10 cellular contexts compared by ENCODE assay signal in the genomic region with DNA sequence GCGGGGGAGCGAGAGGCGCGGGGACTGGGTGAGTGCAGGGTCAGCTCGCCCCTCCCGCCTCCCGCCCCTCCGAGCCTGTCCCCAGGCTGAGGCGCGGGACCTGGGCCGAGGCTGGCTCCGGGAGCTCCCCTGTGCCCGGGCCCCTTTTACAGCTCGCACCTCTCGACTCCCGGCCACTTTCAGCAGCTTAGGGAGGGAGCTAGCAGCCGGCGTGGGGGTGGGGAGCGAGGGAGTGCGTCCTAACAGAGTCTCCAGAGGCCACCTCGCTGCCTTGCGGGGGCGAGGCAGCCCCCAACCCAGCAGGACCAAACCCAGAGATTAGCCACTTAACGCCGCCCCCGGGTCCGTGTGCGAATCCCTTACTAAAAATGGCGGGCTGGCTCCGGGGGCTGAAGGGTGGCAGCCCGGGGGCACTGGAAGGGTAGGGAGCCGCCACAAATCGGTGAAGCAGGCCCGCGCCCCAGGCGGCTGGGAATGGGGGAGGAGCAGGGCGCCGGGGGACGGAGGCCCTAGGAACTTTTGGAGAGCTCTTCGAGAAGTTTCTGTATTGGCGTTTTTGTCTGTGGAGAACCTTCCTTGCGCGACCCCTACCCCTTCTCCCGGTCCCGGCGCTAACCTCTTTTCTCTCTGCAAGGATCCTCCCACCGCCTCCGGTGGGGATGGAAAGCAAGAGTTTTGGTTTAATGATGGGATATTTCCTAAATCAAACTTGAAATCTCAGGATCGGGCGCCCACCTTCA. TPM values are rescaled to one million over a fixed set of nuclear protein-coding genes. Genes with fewer than 3 reads are reported as not detected.
DNase-seq lines count a peak whose midpoint lies in the region; ATAC-seq and TF ChIP-seq lines count a peak whose summit lies in the region.
"Had no signal": no experiment of that assay in that cellular context is flagged by ENCODE, and none has a peak within 500 bp of the region (broad histone marks: within the 10 kb centered on the region; RNA-seq: fewer than 3 reads in every experiment).

No MANE protein-coding gene starts in this region.

- TF ChIP-seq CTCF in RWPE2 (IDR thresholded peaks at IDR 0.05; ENCODE audit: poor library complexity, severe bottlenecking) (no peak), gastroesophageal sphincter (IDR thresholded peaks at IDR 0.05) (no peak), gastrocnemius medialis (IDR thresholded peaks at IDR 0.05 in 4 of 5, conservative IDR thresholded peaks at IDR 0.05 in 1 of 5) (no peak)

- no peaks in the 10 kb centered on the region for H4K20me1 ChIP-seq in GM23248 (ENCODE audit: insufficient read depth)

- DNase-seq in GM23248 (no peak), RWPE2 (ENCODE audit: low spot score) (peak; percentile 67), gastrocnemius medialis (no peak), activated T-cell treated with anti-CD3 and anti-CD28 coated beads for 4 hours (no peak)
- DNase-seq: activated CD8-positive, alpha-beta memory T cell treated with anti-CD3 and anti-CD28 coated beads, Interleukin-2, amount 10 ng/mL, durations not matched to agents 7 days and 5 days; KG1 had no signal

- H3K9me3 ChIP-seq in GM23248 (ENCODE audit: low read depth) (no peaks in the 10 kb centered on the region), RWPE2 (ENCODE audit: severe bottlenecking) (no peaks in the 10 kb centered on the region), gastroesophageal sphincter (no peaks in the 10 kb centered on the region), gastrocnemius medialis (no peaks in the 10 kb centered on the region)

- peak overlapping the region; percentile 94 for H3K4me2 ChIP-seq in GM23248 (ENCODE audit: unreplicated experiment)

- TF ChIP-seq EP300 in gastroesophageal sphincter (IDR thresholded peaks at IDR 0.05): no peak

- in situ Hi-C loops in GM23248 (cut with MboI): no loop called here
- in situ Hi-C loops in gastrocnemius medialis (cut with MboI; ENCODE audit: low sequenced_read_pairs in 4 of 4): loop anchor here in 2 of 4 donors (10.0 to 25.0 kb wide), 2 partner anchors 92 to 650 kb away; a partner anchor contains a TSS

- 0 out of 2 replicates have a peak, but pooled peaks cover 6% of the 10 kb centered on the region for H3K4me1 ChIP-seq in GM23248 (ENCODE audit: insufficient read depth)
- peaks cover 6% of the 10 kb centered on the region for H3K4me1 ChIP-seq in RWPE2 (ENCODE audit: insufficient read depth, poor library complexity, severe bottlenecking)
- H3K4me1 ChIP-seq in gastroesophageal sphincter: peaks cover 0 to 79% (median 27%) of the 10 kb centered on the region in 3 donors
- peaks cover 0 to 7% of the 10 kb centered on the region in 2 donors for H3K4me1 ChIP-seq in gastrocnemius medialis

- ATAC-seq in RWPE2 (ENCODE audit: low read depth) (no peak; the same call in 1 of the 3 replicates), gastroesophageal sphincter (no peak), gastrocnemius medialis (peak in 1 of 2 donors; percentile 18), HG03135 (IDR thresholded peaks at IDR 0.05; ENCODE audit: unreplicated experiment) (no peak), esophagus mucosa (no peak), GM18861 (IDR thresholded peaks at IDR 0.05; ENCODE audit: unreplicated experiment) (no peak)
- ATAC-seq: activated CD8-positive, alpha-beta memory T cell treated with anti-CD3 and anti-CD28 coated beads, Interleukin-2, amount 10 ng/mL, durations not matched to agents 7 days and 5 days had no signal

- H3F3A ChIP-seq in GM23248 (ENCODE audit: insufficient read depth): no peaks in the 10 kb centered on the region

- no peaks in the 10 kb centered on the region for H3K36me3 ChIP-seq in GM23248 (ENCODE audit: low read depth)
- peaks cover 10% of the 10 kb centered on the region for H3K36me3 ChIP-seq in RWPE2 (ENCODE audit: low read depth)
- no peaks in the 10 kb centered on the region for H3K36me3 ChIP-seq in gastroesophageal sphincter
- no peaks in the 10 kb centered on the region for H3K36me3 ChIP-seq in gastrocnemius medialis

- H3K27ac ChIP-seq in GM23248: peak overlapping the region; percentile 54
- peak overlapping the region; percentile 78 for H3K27ac ChIP-seq in RWPE2 (ENCODE audit: poor library complexity, severe bottlenecking)
- peak overlapping the region in 1 of 4 donors; percentile 23 for H3K27ac ChIP-seq in gastroesophageal sphincter
- peak overlapping the region; percentile 35 to 76 (median 64) for H3K27ac ChIP-seq in gastrocnemius medialis

- peak overlapping the region; percentile 89 for H2AFZ ChIP-seq in GM23248

- H3K4me3 ChIP-seq in GM23248: peak overlapping the region; percentile 96
- peak overlapping the region; percentile 88 for H3K4me3 ChIP-seq in RWPE2 (ENCODE audit: severe bottlenecking)
- peak overlapping the region; percentile 33 to 55 for H3K4me3 ChIP-seq in gastroesophageal sphincter
- peak overlapping the region; percentile 61 to 94 (median 64) for H3K4me3 ChIP-seq in gastrocnemius medialis

- H3K9me2 ChIP-seq in GM23248 (ENCODE audit: insufficient read depth): no peaks in the 10 kb centered on the region

- H3K79me2 ChIP-seq in GM23248 (ENCODE audit: insufficient read depth): peaks cover 26% of the 10 kb centered on the region

- no peaks in the 10 kb centered on the region for H3K27me3 ChIP-seq in GM23248 (replicated peaks; ENCODE audit: insufficient read depth)
- H3K27me3 ChIP-seq in RWPE2 (ENCODE audit: insufficient read depth, poor library complexity, severe bottlenecking): no peaks in the 10 kb centered on the region
- peaks cover 100% of the 10 kb centered on the region for H3K27me3 ChIP-seq in gastroesophageal sphincter
- peaks cover 35 to 70% (median 67%) of the 10 kb centered on the region in 3 donors for H3K27me3 ChIP-seq in gastrocnemius medialis

- no peak for TF ChIP-seq POLR2A in gastroesophageal sphincter (IDR thresholded peaks at IDR 0.05)
- TF ChIP-seq POLR2A in gastrocnemius medialis (IDR thresholded peaks at IDR 0.05): peak in 1 of 2 donors; percentile 16

- 8 to 9% methylated on average over 32 to 44 of the region's 50 CpGs for WGBS in GM23248 (ENCODE audit: low coverage in 1 of 2, low lambda C conversion rate in 2 of 2, missing lambda C conversion rate in 2 of 2), 2 experiments
- WGBS in gastroesophageal sphincter (ENCODE audit: low coverage in 1 of 2), 2 donors: 0% methylated on average over 3 of the region's 50 CpGs; no CpG with 5 or more reads in 1 of the 2 donors

- peak overlapping the region; percentile 85 for H3K9ac ChIP-seq in GM23248

- intact Hi-C loops in gastrocnemius medialis (cut with DNase I; ENCODE audit: low total_unique reads): loop anchor here (2.0 to 10.0 kb wide), 3 partner anchors 395 to 644 kb away; a partner anchor contains a TSS

RNA-seq across cellular contexts. Expression of a gene that starts 0.6 kb away (rescaled TPM):
- 9.2 and 15.6 TPM in 2 replicates for total RNA-seq in GM23248 (2014; rRNA removed; shearing (Covaris generic))
- polyA plus RNA-seq in GM23248 (2016; fragmentation: Nextera tagmentation; extraction: Ambion mirVana): 6.4 and 8.8 TPM in 2 replicates
- total RNA-seq in gastroesophageal sphincter: 1 to 10 TPM in 1 of 4 donors, under 1 TPM in 2, not detected in 1; 0.77 to 3.2 (median 0.94) TPM
- total RNA-seq in gastrocnemius medialis: 10 to 100 TPM in 2 of 4 donors, 1 to 10 TPM in 2; 3.5 to 40.6 (median 12.0) TPM
- total RNA-seq in esophagus mucosa: 38.9 TPM

Comparison
In these comparisons a context has a peak if more than half of its experiments do, and no peak if none do; other contexts are left out.
1. H3K4me3 ChIP-seq: peak in every context shown above with its lines; median percentile 96 in GM23248; 88 in RWPE2; 64 in gastrocnemius medialis; 44 in gastroesophageal sphincter.